Comparison of ENCODE assay signal across 8 cellular contexts in genomic region chr19:40147693-40148347, GRCh38. TPM values are rescaled to one million over a fixed set of nuclear protein-coding genes. Genes with fewer than 3 reads are reported as not detected.
A peak's percentile ranks its signal among the peaks of the same experiment; 100 is the strongest.
DNase-seq lines count a peak whose midpoint lies in the region; ATAC-seq and TF ChIP-seq lines count a peak whose summit lies in the region.

No MANE protein-coding gene starts in this region.

- H4K20me1 ChIP-seq in fibroblast of lung (ENCODE audit: control insufficient read depth, extremely low read depth, insufficient read depth, low read length) = no peaks in the 10 kb centered on the region

- peak overlapping the region; percentile 71 for H3K4me2 ChIP-seq in fibroblast of lung (ENCODE audit: extremely low read depth, insufficient read depth, low read length)

- CTCF ChIA-PET in activated CD8-positive, alpha-beta memory T cell treated with anti-CD3 and anti-CD28 coated beads, Interleukin-2, amount 10 ng/mL, durations not matched to agents 7 days and 5 days (lab: Charles Lee) = interaction anchor here (1.4 kb wide), 1 partner anchor 8 kb away, joined by 4 read pairs; no protein-coding TSS in a partner anchor

- no peaks in the 10 kb centered on the region for H3K27me3 Mint-ChIP-seq in activated CD8-positive, alpha-beta memory T cell treated with anti-CD3 and anti-CD28 coated beads, Interleukin-2, amount 10 ng/mL, durations not matched to agents 7 days and 5 days
- no peaks in the 10 kb centered on the region for H3K27me3 Mint-ChIP-seq in activated T-helper 1 cell treated with anti-CD3 and anti-CD28 coated beads, Interleukin-12 subunit alpha, Interleukin-12 subunit beta, Interleukin-2, Interleukin-4 antibody, amounts not matched to agents 30 ng/mL and 10 ng/mL and 1 ng/mL, durations not matched to agents 14 hours and 24 hours and 36 hours (ENCODE audit: insufficient read depth)

- H2AFZ ChIP-seq in fibroblast of lung (ENCODE audit: low read length) = peak overlapping the region; percentile 34

- no peaks in the 10 kb centered on the region for H3K9me3 ChIP-seq in RWPE2 (ENCODE audit: severe bottlenecking)
- H3K9me3 ChIP-seq in fibroblast of lung (ENCODE audit: control insufficient read depth, insufficient read depth, low read depth, low read length) = no peaks in the 10 kb centered on the region
- H3K9me3 ChIP-seq in subcutaneous abdominal adipose tissue (ENCODE audit: control insufficient read depth in 5 of 5, low read length in 5 of 5) = no peaks in the 10 kb centered on the region

- peak overlapping the region; percentile 29 for H3K27ac Mint-ChIP-seq in activated CD8-positive, alpha-beta memory T cell treated with anti-CD3 and anti-CD28 coated beads, Interleukin-2, amount 10 ng/mL, durations not matched to agents 7 days and 5 days
- H3K27ac Mint-ChIP-seq in activated T-helper 1 cell treated with anti-CD3 and anti-CD28 coated beads, Interleukin-12 subunit alpha, Interleukin-12 subunit beta, Interleukin-2, Interleukin-4 antibody, amounts not matched to agents 30 ng/mL and 10 ng/mL and 1 ng/mL, durations not matched to agents 14 hours and 24 hours and 36 hours = no peak overlapping the region

- no peaks in the 10 kb centered on the region for H3K9me3 Mint-ChIP-seq in activated CD8-positive, alpha-beta memory T cell treated with anti-CD3 and anti-CD28 coated beads, Interleukin-2, amount 10 ng/mL, durations not matched to agents 7 days and 5 days (ENCODE audit: low read depth)
- no peaks in the 10 kb centered on the region for H3K9me3 Mint-ChIP-seq in activated T-helper 1 cell treated with anti-CD3 and anti-CD28 coated beads, Interleukin-12 subunit alpha, Interleukin-12 subunit beta, Interleukin-2, Interleukin-4 antibody, amounts not matched to agents 30 ng/mL and 10 ng/mL and 1 ng/mL, durations not matched to agents 14 hours and 24 hours and 36 hours

- no peaks in the 10 kb centered on the region for H3K79me2 ChIP-seq in fibroblast of lung (ENCODE audit: control insufficient read depth, insufficient read depth, low read length)

- H3K27ac ChIP-seq in RWPE2 (ENCODE audit: poor library complexity, severe bottlenecking) (no peak overlapping the region), fibroblast of lung (ENCODE audit: insufficient read depth, low read length) (no peak overlapping the region), subcutaneous abdominal adipose tissue (ENCODE audit: low read depth, low read length) (peak overlapping the region; percentile 37)

- no peak overlapping the region for H3K4me3 ChIP-seq in RWPE2 (ENCODE audit: severe bottlenecking)
- H3K4me3 ChIP-seq in fibroblast of lung (replicated peaks in 1 of 4; ENCODE audit: control extremely low read depth in 1 of 4, insufficient read depth in 1 of 4, low read depth in 3 of 4, low read length in 4 of 4) = peak overlapping the region in 1 of 4 experiments; percentile 6
- H3K4me3 ChIP-seq in subcutaneous abdominal adipose tissue (ENCODE audit: low read depth in 1 of 5, low read length in 5 of 5) = peak overlapping the region; percentile 55 to 79 (median 60)

- no peaks in the 10 kb centered on the region for H3K36me3 Mint-ChIP-seq in activated CD8-positive, alpha-beta memory T cell treated with anti-CD3 and anti-CD28 coated beads, Interleukin-2, amount 10 ng/mL, durations not matched to agents 7 days and 5 days
- H3K36me3 Mint-ChIP-seq in activated T-helper 1 cell treated with anti-CD3 and anti-CD28 coated beads, Interleukin-12 subunit alpha, Interleukin-12 subunit beta, Interleukin-2, Interleukin-4 antibody, amounts not matched to agents 30 ng/mL and 10 ng/mL and 1 ng/mL, durations not matched to agents 14 hours and 24 hours and 36 hours (ENCODE audit: low read depth) = no peaks in the 10 kb centered on the region

- no peak for ATAC-seq in activated CD8-positive, alpha-beta memory T cell treated with anti-CD3 and anti-CD28 coated beads, Interleukin-2, amount 10 ng/mL, durations not matched to agents 7 days and 5 days
- ATAC-seq in RWPE2 (ENCODE audit: low read depth) (peak; percentile 87), HG03045 (IDR thresholded peaks at IDR 0.05; ENCODE audit: unreplicated experiment) (no peak)

- no peaks in the 10 kb centered on the region for H3K27me3 ChIP-seq in RWPE2 (ENCODE audit: insufficient read depth, poor library complexity, severe bottlenecking)
- H3K27me3 ChIP-seq in fibroblast of lung (ENCODE audit: control insufficient read depth, insufficient read depth, low read length) = no peaks in the 10 kb centered on the region
- no peaks in the 10 kb centered on the region for H3K27me3 ChIP-seq in subcutaneous abdominal adipose tissue (ENCODE audit: control insufficient read depth in 5 of 5, insufficient read depth in 4 of 5, low read length in 5 of 5)

- H3K4me1 Mint-ChIP-seq in activated CD8-positive, alpha-beta memory T cell treated with anti-CD3 and anti-CD28 coated beads, Interleukin-2, amount 10 ng/mL, durations not matched to agents 7 days and 5 days = peaks cover 36% of the 10 kb centered on the region
- peaks cover 37% of the 10 kb centered on the region for H3K4me1 Mint-ChIP-seq in activated T-helper 1 cell treated with anti-CD3 and anti-CD28 coated beads, Interleukin-12 subunit alpha, Interleukin-12 subunit beta, Interleukin-2, Interleukin-4 antibody, amounts not matched to agents 30 ng/mL and 10 ng/mL and 1 ng/mL, durations not matched to agents 14 hours and 24 hours and 36 hours (ENCODE audit: low read depth)

- H3K4me3 Mint-ChIP-seq in activated CD8-positive, alpha-beta memory T cell treated with anti-CD3 and anti-CD28 coated beads, Interleukin-2, amount 10 ng/mL, durations not matched to agents 7 days and 5 days = no peak overlapping the region
- H3K4me3 Mint-ChIP-seq in activated T-helper 1 cell treated with anti-CD3 and anti-CD28 coated beads, Interleukin-12 subunit alpha, Interleukin-12 subunit beta, Interleukin-2, Interleukin-4 antibody, amounts not matched to agents 30 ng/mL and 10 ng/mL and 1 ng/mL, durations not matched to agents 14 hours and 24 hours and 36 hours = no peak overlapping the region

- DNase-seq in activated CD8-positive, alpha-beta memory T cell treated with anti-CD3 and anti-CD28 coated beads, Interleukin-2, amount 10 ng/mL, durations not matched to agents 7 days and 5 days = peak; percentile 39
- no peak for DNase-seq in activated CD8-positive, alpha-beta memory T cell treated with anti-CD3 and anti-CD28 coated beads, Interleukin-2, amount 50 U/mL, for 4 hours
- no peak for DNase-seq in RWPE2 (ENCODE audit: low spot score)
- DNase-seq in fibroblast of lung (ENCODE audit: low read depth in 2 of 2) = peak; percentile 71 to 75
- no peak for DNase-seq in activated T-helper 1 cell treated with anti-CD3 and anti-CD28 coated beads, Interleukin-12 subunit alpha, Interleukin-12 subunit beta, Interleukin-2, Interleukin-4 antibody, amounts not matched to agents 30 ng/mL and 10 ng/mL and 1 ng/mL, durations not matched to agents 14 hours and 24 hours and 36 hours (ENCODE audit: low spot score)
- DNase-seq in activated naive CD4-positive, alpha-beta T cell treated with Interleukin-2 at 50 U/mL for 16 hours = no peak

- TF ChIP-seq CTCF in RWPE2 (IDR thresholded peaks at IDR 0.05; ENCODE audit: poor library complexity, severe bottlenecking) = no peak
- TF ChIP-seq CTCF in fibroblast of lung (conservative IDR thresholded peaks at IDR 0.05 in 1 of 2, IDR thresholded peaks at IDR 0.05 in 1 of 2; ENCODE audit: low read depth in 1 of 2, low read length in 2 of 2) = no peak

- H3K9ac ChIP-seq in fibroblast of lung (ENCODE audit: insufficient read depth, low read length) = no peak overlapping the region
- peak overlapping the region in 4 of 5 donors; percentile 1 to 68 (median 54) for H3K9ac ChIP-seq in subcutaneous abdominal adipose tissue (ENCODE audit: low read length in 5 of 5)

- H3K4me1 ChIP-seq in RWPE2 (ENCODE audit: insufficient read depth, poor library complexity, severe bottlenecking) = peaks cover 8% of the 10 kb centered on the region
- peaks cover 6% of the 10 kb centered on the region for H3K4me1 ChIP-seq in fibroblast of lung (ENCODE audit: control insufficient read depth, extremely low read depth, insufficient read depth, low read length)
- peaks cover 4 to 35% (median 33%) of the 10 kb centered on the region in 5 donors for H3K4me1 ChIP-seq in subcutaneous abdominal adipose tissue (ENCODE audit: control insufficient read depth in 5 of 5, insufficient read depth in 5 of 5, low read length in 5 of 5)

- no peaks in the 10 kb centered on the region for H3K36me3 ChIP-seq in RWPE2 (ENCODE audit: low read depth)
- H3K36me3 ChIP-seq in fibroblast of lung (ENCODE audit: control insufficient read depth, insufficient read depth, low read length) = no peaks in the 10 kb centered on the region
- no peaks in the 10 kb centered on the region for H3K36me3 ChIP-seq in subcutaneous abdominal adipose tissue (ENCODE audit: control insufficient read depth in 5 of 5, insufficient read depth in 5 of 5, low read length in 5 of 5)

- intact Hi-C loops in activated T-helper 1 cell treated with anti-CD3 and anti-CD28 coated beads, Interleukin-12 subunit alpha, Interleukin-12 subunit beta, Interleukin-2, Interleukin-4 antibody, amounts not matched to agents 30 ng/mL and 10 ng/mL and 1 ng/mL, durations not matched to agents 14 hours and 24 hours and 36 hours (cut with micrococcal nuclease) = loop anchor here (10.0 kb wide), 2 partner anchors 137 to 457 kb away; partner anchors contain the start of genes AKT2 and LTBP4

RNA-seq across cellular contexts. Expression of gene MAP3K10, which starts 43.4 kb away (rescaled TPM):
- 10 to 100 TPM; 19.9 to 25.4 TPM for total RNA-seq in activated CD8-positive, alpha-beta memory T cell treated with anti-CD3 and anti-CD28 coated beads, Interleukin-2, amount 10 ng/mL, durations not matched to agents 7 days and 5 days
- total RNA-seq in fibroblast of lung = 7.2 and 7.4 TPM in 2 replicates
- polyA plus RNA-seq in fibroblast of lung = 1.9 and 2.7 TPM in 2 replicates
- 4.4 and 4.8 TPM in 2 replicates for polyA plus RNA-seq in fibroblast of lung (2012)
- 3.1 and 3.7 TPM in 2 replicates for polyA minus RNA-seq in fibroblast of lung (ENCODE audit: low replicate concordance)
- 13.8 and 19.8 TPM in 2 replicates for total RNA-seq in activated T-helper 1 cell treated with anti-CD3 and anti-CD28 coated beads, Interleukin-12 subunit alpha, Interleukin-12 subunit beta, Interleukin-2, Interleukin-4 antibody, amounts not matched to agents 30 ng/mL and 10 ng/mL and 1 ng/mL, durations not matched to agents 14 hours and 24 hours and 36 hours

RNA-seq across cellular contexts. Expression of gene ZNF780A, which starts 57.1 kb away (rescaled TPM):
- 10 to 100 TPM; 19.0 to 20.7 TPM for total RNA-seq in activated CD8-positive, alpha-beta memory T cell treated with anti-CD3 and anti-CD28 coated beads, Interleukin-2, amount 10 ng/mL, durations not matched to agents 7 days and 5 days
- 12.8 and 17.3 TPM in 2 replicates for total RNA-seq in fibroblast of lung
- polyA plus RNA-seq in fibroblast of lung = 10.2 and 14.7 TPM in 2 replicates
- polyA plus RNA-seq in fibroblast of lung (2012) = 7.2 and 10.7 TPM in 2 replicates
- 1.9 and 11.9 TPM in 2 replicates for polyA minus RNA-seq in fibroblast of lung (ENCODE audit: low replicate concordance)
- total RNA-seq in activated T-helper 1 cell treated with anti-CD3 and anti-CD28 coated beads, Interleukin-12 subunit alpha, Interleukin-12 subunit beta, Interleukin-2, Interleukin-4 antibody, amounts not matched to agents 30 ng/mL and 10 ng/mL and 1 ng/mL, durations not matched to agents 14 hours and 24 hours and 36 hours = 14.8 and 16.7 TPM in 2 replicates

Comparison
In these comparisons a context has a peak if more than half of its experiments do, and no peak if none do; other contexts are left out.
1. DNase-seq: peak in activated CD8-positive, alpha-beta memory T cell treated with anti-CD3 and anti-CD28 coated beads, Interleukin-2, amount 10 ng/mL, durations not matched to agents 7 days and 5 days (single experiment) and fibroblast of lung (2 of 2); none in activated CD8-positive, alpha-beta memory T cell treated with anti-CD3 and anti-CD28 coated beads, Interleukin-2, amount 50 U/mL, for 4 hours (single experiment), RWPE2 (single experiment), activated T-helper 1 cell treated with anti-CD3 and anti-CD28 coated beads, Interleukin-12 subunit alpha, Interleukin-12 subunit beta, Interleukin-2, Interleukin-4 antibody, amounts not matched to agents 30 ng/mL and 10 ng/mL and 1 ng/mL, durations not matched to agents 14 hours and 24 hours and 36 hours (single experiment) and activated naive CD4-positive, alpha-beta T cell treated with Interleukin-2 at 50 U/mL for 16 hours (single experiment).